8 cellular contexts compared by ENCODE assay signal in the genomic region with DNA sequence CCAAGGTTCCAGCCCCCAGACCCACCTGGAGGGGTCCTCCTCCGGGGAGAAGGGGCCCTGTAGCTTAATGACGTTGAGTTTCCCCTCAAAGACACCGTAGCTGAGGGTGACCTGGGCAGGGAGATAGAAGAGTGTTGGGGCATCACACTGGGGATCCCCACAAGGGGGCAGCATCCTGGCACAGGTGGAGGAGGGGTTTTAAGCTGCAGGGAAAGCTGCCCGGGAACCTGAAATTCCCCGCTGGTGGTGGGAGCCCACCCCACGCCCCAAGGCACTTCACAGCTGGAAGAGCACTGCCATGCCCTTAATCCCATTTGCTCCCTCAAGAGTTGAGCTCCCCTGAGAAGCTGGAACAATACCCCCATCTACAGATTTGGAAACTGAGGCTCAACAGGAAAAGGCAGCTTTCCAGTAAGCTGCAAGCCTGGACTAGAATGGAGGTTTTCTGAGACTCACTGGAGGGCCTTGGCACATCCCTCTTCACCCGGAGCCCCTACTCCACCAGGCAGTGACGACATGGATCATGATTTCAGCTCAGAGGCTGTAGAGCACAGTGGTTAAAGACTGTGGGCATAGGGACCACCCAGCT. TPM values are rescaled to one million over a fixed set of nuclear protein-coding genes. Genes with fewer than 3 reads are reported as not detected.
DNase-seq lines count a peak whose midpoint lies in the region; ATAC-seq, FAIRE-seq and TF ChIP-seq lines count a peak whose summit lies in the region.

No MANE protein-coding gene starts in this region.

- H3K9me3 ChIP-seq in AG04450 (ENCODE audit: control insufficient read depth, insufficient read depth, low read length) = no peaks in the 10 kb centered on the region

- DNase-seq in AG04450 (ENCODE audit: low read depth, low spot score) (no peak), GM19239 (ENCODE audit: insufficient read length, low spot score) (peak; percentile 60), T-cell (peak in 25 of 34 experiments; percentile 7 to 53 (median 32)), chondrocyte (ENCODE audit: low spot score) (no peak), osteocyte (ENCODE audit: extremely low spot score, unreplicated experiment) (no peak), NCI-H446 treated with DMSO at 0.1 percent for 48 hours (lab: John Stamatoyannopoulos, UW) (no peak), hypothalamus (lab: John Stamatoyannopoulos, UW) (no peak)

- H3K27me3 ChIP-seq in AG04450 (ENCODE audit: control insufficient read depth, insufficient read depth, low read length) = peaks cover 53% of the 10 kb centered on the region

- H3K27me3 Mint-ChIP-seq in T-cell = no peaks in the 10 kb centered on the region
- peaks cover 18% of the 10 kb centered on the region for H3K27me3 Mint-ChIP-seq in chondrocyte (ENCODE audit: low read depth)
- peaks cover 6% of the 10 kb centered on the region for H3K27me3 Mint-ChIP-seq in osteocyte (ENCODE audit: unreplicated experiment)
- H3K27me3 Mint-ChIP-seq in stimulated activated memory B cell treated with anti-CD40 and anti-IgM and Interleukin-4, amounts not matched to agents 10 μg/mL and 1 μg/mL and 100 μg/mL, for 72 hours = no peaks in the 10 kb centered on the region

- no peak overlapping the region for H3K4me3 ChIP-seq in AG04450 (ENCODE audit: low read depth, low read length)

- H3K9me3 Mint-ChIP-seq in T-cell (no peaks in the 10 kb centered on the region), chondrocyte (ENCODE audit: low read depth) (no peaks in the 10 kb centered on the region), osteocyte (ENCODE audit: unreplicated experiment) (no peaks in the 10 kb centered on the region)
- H3K9me3 Mint-ChIP-seq in stimulated activated memory B cell treated with anti-CD40 and anti-IgM and Interleukin-4, amounts not matched to agents 10 μg/mL and 1 μg/mL and 100 μg/mL, for 72 hours = no peaks in the 10 kb centered on the region

- no peak for FAIRE-seq in GM19239 (lab: Jason Lieb, UNC)

- H3K36me3 Mint-ChIP-seq in T-cell = peaks cover 45% of the 10 kb centered on the region
- H3K36me3 Mint-ChIP-seq in chondrocyte (ENCODE audit: low read depth) = no peaks in the 10 kb centered on the region
- H3K36me3 Mint-ChIP-seq in osteocyte (ENCODE audit: unreplicated experiment) = no peaks in the 10 kb centered on the region
- H3K36me3 Mint-ChIP-seq in stimulated activated memory B cell treated with anti-CD40 and anti-IgM and Interleukin-4, amounts not matched to agents 10 μg/mL and 1 μg/mL and 100 μg/mL, for 72 hours = peaks cover 73% of the 10 kb centered on the region

- H3K4me1 Mint-ChIP-seq in T-cell (peaks cover 8 to 16% (median 15%) of the 10 kb centered on the region in 3 donors), chondrocyte (ENCODE audit: low read depth) (no peaks in the 10 kb centered on the region), osteocyte (ENCODE audit: unreplicated experiment) (no peaks in the 10 kb centered on the region)
- H3K4me1 Mint-ChIP-seq in stimulated activated memory B cell treated with anti-CD40 and anti-IgM and Interleukin-4, amounts not matched to agents 10 μg/mL and 1 μg/mL and 100 μg/mL, for 72 hours = peaks cover 9% of the 10 kb centered on the region

- POLR2A ChIA-PET in AG04450 (lab: Yijun Ruan, JAX) (interaction anchor here (0.6 kb wide), 1 partner anchor 39 kb away, joined by 6 read pairs; no protein-coding TSS in a partner anchor), T-cell (lab: Charles Lee) (no interaction called here)

- H3K27ac Mint-ChIP-seq in T-cell = peak overlapping the region in 1 of 2 donors; percentile 19
- H3K27ac Mint-ChIP-seq in chondrocyte (ENCODE audit: unreplicated experiment) = no peak overlapping the region
- H3K27ac Mint-ChIP-seq in osteocyte (ENCODE audit: unreplicated experiment) = no peak overlapping the region
- H3K27ac Mint-ChIP-seq in stimulated activated memory B cell treated with anti-CD40 and anti-IgM and Interleukin-4, amounts not matched to agents 10 μg/mL and 1 μg/mL and 100 μg/mL, for 72 hours = no peak overlapping the region

- TF ChIP-seq CTCF in AG04450 (IDR thresholded peaks at IDR 0.05; ENCODE audit: low read depth, low read length) = peak; percentile 69
- peak; percentile 77 for TF ChIP-seq CTCF in chondrocyte (IDR thresholded peaks at IDR 0.05)
- peak; percentile 62 for TF ChIP-seq CTCF in osteocyte (IDR thresholded peaks at IDR 0.05)

- peak; percentile 52 to 64 (median 55) for ATAC-seq in T-cell (replicated peaks in 1 of 4)
- ATAC-seq in stimulated activated memory B cell treated with anti-CD40 and anti-IgM and Interleukin-4, amounts not matched to agents 10 μg/mL and 1 μg/mL and 100 μg/mL, for 72 hours = no peak

- H3K27ac ChIP-seq in AG04450 (ENCODE audit: low read depth, low read length) = no peak overlapping the region

- CTCF ChIA-PET in AG04450 (lab: Charles Lee) = interaction anchor here (0.6 to 1.8 kb wide), 22 partner anchors 9 to 213 kb away, joined by 3 to 17 read pairs (median 4); partner anchors contain the start of gene MFNG
- CTCF ChIA-PET in T-cell (lab: Charles Lee) = interaction anchor here (0.6 to 1.6 kb wide), 10 partner anchors 14 to 699 kb away, joined by 3 to 11 read pairs (median 4); partner anchors contain the start of gene MFNG (in 1 of the 2)

- no peak overlapping the region for H3K4me3 Mint-ChIP-seq in T-cell
- no peak overlapping the region for H3K4me3 Mint-ChIP-seq in chondrocyte (ENCODE audit: unreplicated experiment)
- H3K4me3 Mint-ChIP-seq in osteocyte (ENCODE audit: unreplicated experiment) = no peak overlapping the region
- no peak overlapping the region for H3K4me3 Mint-ChIP-seq in stimulated activated memory B cell treated with anti-CD40 and anti-IgM and Interleukin-4, amounts not matched to agents 10 μg/mL and 1 μg/mL and 100 μg/mL, for 72 hours

RNA-seq across cellular contexts. Expression of gene MFNG, which starts 13.7 kb away (rescaled TPM):
- 0.04 and 0.06 TPM in 2 replicates for polyA plus RNA-seq in AG04450 (2011; rRNA removed)
- polyA minus RNA-seq in AG04450 (2011; rRNA and poly(A)+ RNA removed) = not detected in 2 replicates
- total RNA-seq in T-cell (100 to 1,000 TPM; 153 to 296 (median 268) TPM), chondrocyte (1.1 to 2.1 TPM (median 1.2 TPM) in 3 replicates), osteocyte (1.5 and 2.3 TPM in 2 replicates)

RNA-seq across cellular contexts. Expression of gene ELFN2, which starts 45.2 kb away (rescaled TPM):
- polyA plus RNA-seq in AG04450 (2011; rRNA removed) = 2.6 and 3.8 TPM in 2 replicates
- polyA minus RNA-seq in AG04450 (2011; rRNA and poly(A)+ RNA removed) = 4.2 and 4.9 TPM in 2 replicates
- under 1 TPM; 0.09 to 0.88 (median 0.70) TPM for total RNA-seq in T-cell
- total RNA-seq in chondrocyte = 0.65 to 1.2 TPM (median 1.1 TPM) in 3 replicates
- 0.97 and 0.99 TPM in 2 replicates for total RNA-seq in osteocyte

RNA-seq across cellular contexts. Expression of gene CARD10, which starts 46.7 kb away (rescaled TPM):
- 5.8 and 9.6 TPM in 2 replicates for polyA plus RNA-seq in AG04450 (2011; rRNA removed)
- polyA minus RNA-seq in AG04450 (2011; rRNA and poly(A)+ RNA removed) = 8.6 and 10.7 TPM in 2 replicates
- total RNA-seq in T-cell = under 1 TPM in 4 of 5 donors, not detected in 1; 0.44 to 0.79 (median 0.52) TPM
- total RNA-seq in chondrocyte = 7.0 to 14.2 TPM (median 13.5 TPM) in 3 replicates
- total RNA-seq in osteocyte = 29.2 and 31.5 TPM in 2 replicates

Comparison
In these comparisons a context has a peak if more than half of its experiments do, and no peak if none do; other contexts are left out.
1. DNase-seq: peak in GM19239 (single experiment) and T-cell (25 of 34); none in AG04450 (single experiment), chondrocyte (single experiment), osteocyte (single experiment), NCI-H446 treated with DMSO at 0.1 percent for 48 hours (single experiment) and hypothalamus (0 of 51).
2. RNA of gene MFNG, which starts 13.7 kb away (total RNA-seq): 153 to 296 TPM in T-cell; 1.5 to 2.3 TPM in osteocyte and 1.1 to 2.1 TPM in chondrocyte; every median in the first group is over 10 times any median in the second.
3. Peak in every context shown above with its lines, with median percentiles within 50 percentile points of each other: CTCF ChIP-seq.